In the genomic region with DNA sequence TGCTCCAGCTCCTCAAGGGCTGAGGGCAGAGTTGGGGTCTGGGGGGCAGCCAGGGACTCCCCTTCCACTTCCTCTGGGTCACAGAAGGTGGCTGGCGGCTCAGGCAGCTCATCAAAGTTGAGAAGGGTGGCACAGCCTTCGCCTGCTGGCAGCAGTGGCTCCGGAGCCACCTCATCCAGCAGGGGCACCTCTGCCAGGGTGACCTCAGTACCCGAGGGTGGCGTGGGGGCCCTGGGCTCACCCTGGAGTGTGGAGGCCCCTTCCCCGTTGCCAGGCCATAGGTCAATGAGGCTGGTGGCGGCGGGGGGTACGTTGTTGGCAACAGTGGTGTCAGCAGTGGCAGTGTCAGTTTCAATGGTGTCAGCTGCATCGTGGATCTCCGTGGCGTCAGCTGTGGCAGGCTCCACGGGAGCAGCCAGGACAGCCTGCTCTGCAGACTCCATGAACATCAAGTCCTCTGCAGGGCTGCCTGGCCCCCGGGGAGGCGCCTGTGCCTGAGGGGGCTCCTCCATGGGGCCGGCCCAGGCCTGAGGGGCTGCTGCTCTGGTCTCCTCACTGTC, we compare ENCODE assay signal across 12 cellular contexts. TPM values are rescaled to one million over a fixed set of nuclear protein-coding genes. Genes with fewer than 3 reads are reported as not detected.
A peak's percentile ranks its signal among the peaks of the same experiment; 100 is the strongest.
DNase-seq lines count a peak whose midpoint lies in the region; TF ChIP-seq lines count a peak whose summit lies in the region.
"Had no signal": no experiment of that assay in that cellular context is flagged by ENCODE, and none has a peak within 500 bp of the region (broad histone marks: within the 10 kb centered on the region; RNA-seq: fewer than 3 reads in every experiment).

No MANE protein-coding gene starts in this region.

- BruUV-seq in mammary epithelial cell (replicated peaks; lab: Mats Ljungman, UMichigan): no TSS peak

- H3K36me3 Mint-ChIP-seq in nephron progenitor cell (ENCODE audit: low read depth): peaks cover 31% of the 10 kb centered on the region
- H3K36me3 Mint-ChIP-seq: CD4-positive, CD25-positive, alpha-beta regulatory T cell; stimulated activated memory B cell treated with anti-CD40 and anti-IgM and Interleukin-4, amounts not matched to agents 10 μg/mL and 1 μg/mL and 100 μg/mL, for 72 hours had no signal

- H3K36me3 ChIP-seq in breast epithelium (no peaks in the 10 kb centered on the region), mammary epithelial cell (ENCODE audit: insufficient read depth, low read length) (no peaks in the 10 kb centered on the region), esophagus muscularis mucosa (peaks cover 0 to 45% (median 37%) of the 10 kb centered on the region in 4 donors), mesendoderm (ENCODE audit: control insufficient read depth, insufficient read depth, low read length) (peaks cover 19% of the 10 kb centered on the region)

- H2BK5ac ChIP-seq in mesendoderm (ENCODE audit: low read length): no peak overlapping the region

- H3K27ac Mint-ChIP-seq in nephron progenitor cell: no peak overlapping the region
- H3K27ac Mint-ChIP-seq: dendritic cell treated with granulocyte-macrophage colony-stimulating factor and Interleukin-4, amounts not matched to agents 40 ng/mL and 50 ng/mL, for 4 days; stimulated activated memory B cell treated with anti-CD40 and anti-IgM and Interleukin-4, amounts not matched to agents 10 μg/mL and 1 μg/mL and 100 μg/mL, for 72 hours had no signal

- H3K27ac ChIP-seq in breast epithelium (peak overlapping the region; percentile 81 to 82), mammary epithelial cell (ENCODE audit: insufficient read depth, low read depth, low read length) (no peak overlapping the region), esophagus muscularis mucosa (replicated peaks in 1 of 4) (peak overlapping the region in 3 of 4 donors; percentile 69 to 83 (median 76)), temporal lobe (ENCODE audit: low read depth, low read length) (peak overlapping the region; percentile 36), mesendoderm (ENCODE audit: low read depth, low read length) (no peak overlapping the region)
- H3K27ac ChIP-seq: left lung had no signal

- H3K27me3 ChIP-seq in breast epithelium (no peaks in the 10 kb centered on the region), mammary epithelial cell (ENCODE audit: insufficient read depth, low read length) (no peaks in the 10 kb centered on the region), esophagus muscularis mucosa (peaks cover 0 to 3% (median 0%) of the 10 kb centered on the region in 4 donors), mesendoderm (ENCODE audit: insufficient read depth, low read length, poor library complexity) (no peaks in the 10 kb centered on the region)

- H3K4me1 Mint-ChIP-seq in nephron progenitor cell: peaks cover 30% of the 10 kb centered on the region

- H3K56ac ChIP-seq in mesendoderm (ENCODE audit: low read length): no peak overlapping the region

- no peak overlapping the region for H2BK120ac ChIP-seq in mesendoderm (ENCODE audit: low read depth, low read length)

- no peak overlapping the region for H2AFZ ChIP-seq in mammary epithelial cell (ENCODE audit: low read depth, low read length)

- TF ChIP-seq CTCF in breast epithelium (IDR thresholded peaks at IDR 0.05): no peak
- no peak for TF ChIP-seq CTCF in mammary epithelial cell (conservative IDR thresholded peaks at IDR 0.05 in 1 of 2, IDR thresholded peaks at IDR 0.05 in 1 of 2; ENCODE audit: extremely low read depth in 1 of 2, insufficient read depth in 1 of 2, low read depth in 1 of 2, low read length in 2 of 2)
- no peak for TF ChIP-seq CTCF in esophagus muscularis mucosa (IDR thresholded peaks at IDR 0.05)
- no peak for TF ChIP-seq CTCF in nephron progenitor cell (IDR thresholded peaks at IDR 0.05)

- dilution Hi-C loops in mammary epithelial cell (cut with HindIII; ENCODE audit: low sequenced_read_pairs): no loop called here

- no peaks in the 10 kb centered on the region for H3K9me3 Mint-ChIP-seq in nephron progenitor cell
- H3K9me3 Mint-ChIP-seq: dendritic cell treated with granulocyte-macrophage colony-stimulating factor and Interleukin-4, amounts not matched to agents 40 ng/mL and 50 ng/mL, for 4 days; stimulated activated memory B cell treated with anti-CD40 and anti-IgM and Interleukin-4, amounts not matched to agents 10 μg/mL and 1 μg/mL and 100 μg/mL, for 72 hours had no signal

- 90% methylated on average over 8 of the region's 16 CpGs for WGBS in mammary epithelial cell (ENCODE audit: low coverage, missing lambda C conversion rate)
- 77% methylated on average over 15 of the region's 16 CpGs for WGBS in esophagus muscularis mucosa
- WGBS in mesendoderm (ENCODE audit: extremely low coverage, insufficient coverage, low lambda C conversion rate): no CpG with 5 or more reads among the region's 16 CpGs

- no peak overlapping the region for H2BK15ac ChIP-seq in mesendoderm (replicated peaks; ENCODE audit: low read depth)

- peaks cover under 1% of the 10 kb centered on the region for H3K79me1 ChIP-seq in mesendoderm (ENCODE audit: low read length)

- no peaks in the 10 kb centered on the region for H4K20me1 ChIP-seq in mammary epithelial cell (ENCODE audit: insufficient read depth, low read length)

- no peaks in the 10 kb centered on the region for H3K79me2 ChIP-seq in mammary epithelial cell (ENCODE audit: insufficient read depth, low read length)
- H3K79me2 ChIP-seq in mesendoderm (ENCODE audit: control insufficient read depth, insufficient read depth, low read length): no peaks in the 10 kb centered on the region

- H3K4me3 ChIP-seq in breast epithelium: no peak overlapping the region
- no peak overlapping the region for H3K4me3 ChIP-seq in mammary epithelial cell (replicated peaks in 1 of 3; ENCODE audit: insufficient read depth in 1 of 3, low read depth in 2 of 3, low read length in 3 of 3)
- H3K4me3 ChIP-seq in esophagus muscularis mucosa: no peak overlapping the region
- no peak overlapping the region for H3K4me3 ChIP-seq in mesendoderm (ENCODE audit: low read length)
- H3K4me3 ChIP-seq: HAP-1, left lung had no signal

- no peak for TF ChIP-seq EP300 in esophagus muscularis mucosa (IDR thresholded peaks at IDR 0.05)

- CTCF ChIA-PET in mammary epithelial cell (lab: Charles Lee; ENCODE audit: low non-redundant PET): interaction anchor here (1.0 kb wide), 1 partner anchor 20 kb away, joined by 3 read pairs; no protein-coding TSS in a partner anchor

- H4K8ac ChIP-seq in mesendoderm (ENCODE audit: low read depth, low read length): no peak overlapping the region

- H3K4ac ChIP-seq in mesendoderm (ENCODE audit: low read depth, low read length): no peak overlapping the region

- no peak overlapping the region for H4K5ac ChIP-seq in mesendoderm (ENCODE audit: low read length)

- TF ChIP-seq POLR2A in breast epithelium (IDR thresholded peaks at IDR 0.05) (no peak), esophagus muscularis mucosa (IDR thresholded peaks at IDR 0.05; ENCODE audit: low read depth) (no peak)

- in situ Hi-C loops in mammary epithelial cell (cut with MboI; ENCODE audit: low sequenced_read_pairs in 2 of 2): loop anchor here (5.0 to 10.0 kb wide), 3 partner anchors 56 to 133 kb away; partner anchors contain the start of gene PFN3 (in 1 of the 2)

- no peak overlapping the region for H3K4me3 Mint-ChIP-seq in nephron progenitor cell
- H3K4me3 Mint-ChIP-seq: dendritic cell treated with granulocyte-macrophage colony-stimulating factor and Interleukin-4, amounts not matched to agents 40 ng/mL and 50 ng/mL, for 4 days; stimulated activated memory B cell treated with anti-CD40 and anti-IgM and Interleukin-4, amounts not matched to agents 10 μg/mL and 1 μg/mL and 100 μg/mL, for 72 hours had no signal

- H3K4me1 ChIP-seq in breast epithelium: no peaks in the 10 kb centered on the region
- H3K4me1 ChIP-seq in mammary epithelial cell (ENCODE audit: insufficient read depth, low read length): peaks cover 35% of the 10 kb centered on the region
- H3K4me1 ChIP-seq in esophagus muscularis mucosa: peaks cover 36 to 58% (median 48%) of the 10 kb centered on the region in 4 donors
- no peaks in the 10 kb centered on the region for H3K4me1 ChIP-seq in mesendoderm (ENCODE audit: control insufficient read depth, low read depth, low read length)

- DNase-seq in breast epithelium (ENCODE audit: low spot score in 2 of 2) (no peak), mammary epithelial cell (no peak), esophagus muscularis mucosa (ENCODE audit: extremely low spot score) (no peak), mesendoderm (no peak), nephron progenitor cell (no peak)
- DNase-seq: left lung had no signal

- H3K4me2 ChIP-seq in mammary epithelial cell (ENCODE audit: insufficient read depth, low read depth, low read length) (no peak overlapping the region), mesendoderm (ENCODE audit: low read length) (no peak overlapping the region)

- no peak overlapping the region for H3K18ac ChIP-seq in mesendoderm (ENCODE audit: low read length)

- no peak overlapping the region for H3K23ac ChIP-seq in mesendoderm (ENCODE audit: low read length)

- intact Hi-C loops in breast epithelium (cut with DNase I; ENCODE audit: low total_unique reads): loop anchor here (10.0 kb wide), 1 partner anchor 343 kb away; no protein-coding TSS in a partner anchor
- intact Hi-C loops in mammary epithelial cell (cut with micrococcal nuclease): no loop called here
- intact Hi-C loops in esophagus muscularis mucosa (cut with DNase I): loop anchor here (10.0 kb wide), 1 partner anchor 143 kb away; the partner anchor contains the start of gene MXD3

- H3K9me3 ChIP-seq in breast epithelium (no peaks in the 10 kb centered on the region), mammary epithelial cell (replicated peaks; ENCODE audit: insufficient read depth, low read length) (no peaks in the 10 kb centered on the region), esophagus muscularis mucosa (no peaks in the 10 kb centered on the region)
- H3K9me3 ChIP-seq: HAP-1, left lung had no signal

- H2AK5ac ChIP-seq in mesendoderm (ENCODE audit: low read length): no peak overlapping the region

- peaks cover 4% of the 10 kb centered on the region for H3K27me3 Mint-ChIP-seq in nephron progenitor cell (ENCODE audit: low read depth, poor library complexity)

- H3K9ac ChIP-seq in mammary epithelial cell (ENCODE audit: insufficient read depth, low read length) (no peak overlapping the region), mesendoderm (ENCODE audit: low read length) (no peak overlapping the region)

RNA-seq across cellular contexts. Expression of gene PRR7, which starts 11.6 kb away (rescaled TPM):
- total RNA-seq in breast epithelium: 1 to 10 TPM in 2 of 3 donors, under 1 TPM in 1; 0.48 to 2.0 (median 1.3) TPM
- total RNA-seq in mammary epithelial cell: 10 to 100 TPM; 13.9 to 23.3 TPM
- polyA plus RNA-seq in mammary epithelial cell: 14.2 TPM
- 1.2 TPM for polyA minus RNA-seq in mammary epithelial cell
- 1 to 10 TPM in 2 of 4 donors, under 1 TPM in 2; 0.42 to 2.5 (median 1.6) TPM for total RNA-seq in esophagus muscularis mucosa
- 8.9 TPM for total RNA-seq in temporal lobe
- polyA plus RNA-seq in mesendoderm (2013, experiment 1 of 2): 2.6 TPM
- 2.9 TPM for polyA plus RNA-seq in mesendoderm (2013, experiment 2 of 2)

RNA-seq across cellular contexts. Expression of gene DBN1, which starts 15.2 kb away (rescaled TPM):
- total RNA-seq in breast epithelium: 10 to 100 TPM; 30.7 to 94.6 (median 61.3) TPM
- total RNA-seq in mammary epithelial cell: 100 to 1,000 TPM in 1 of 2 donors, 10 to 100 TPM in 1; 80.3 to 107 TPM
- polyA plus RNA-seq in mammary epithelial cell: 35.0 TPM
- polyA minus RNA-seq in mammary epithelial cell: 42.0 TPM
- 100 to 1,000 TPM in 3 of 4 donors, 10 to 100 TPM in 1; 92.2 to 160 (median 130) TPM for total RNA-seq in esophagus muscularis mucosa
- 134 TPM for total RNA-seq in temporal lobe
- 305 TPM for polyA plus RNA-seq in mesendoderm (2013, experiment 1 of 2)
- polyA plus RNA-seq in mesendoderm (2013, experiment 2 of 2): 309 TPM

RNA-seq across cellular contexts. Expression of gene GRK6, which starts 31.7 kb away (rescaled TPM):
- total RNA-seq in breast epithelium (10 to 100 TPM; 21.3 to 25.0 (median 22.1) TPM), mammary epithelial cell (10 to 100 TPM; 25.8 to 39.1 TPM), esophagus muscularis mucosa (10 to 100 TPM; 29.1 to 44.7 (median 36.3) TPM), temporal lobe (16.0 TPM)
- polyA plus RNA-seq in mammary epithelial cell: 28.7 TPM
- polyA minus RNA-seq in mammary epithelial cell: 11.4 TPM
- 20.9 TPM for polyA plus RNA-seq in mesendoderm (2013, experiment 1 of 2)
- polyA plus RNA-seq in mesendoderm (2013, experiment 2 of 2): 21.1 TPM

RNA-seq across cellular contexts. Expression of gene PDLIM7, which starts 39.2 kb away (rescaled TPM):
- 10 to 100 TPM; 17.1 to 61.9 (median 42.6) TPM for total RNA-seq in breast epithelium
- 100 to 1,000 TPM; 235 to 259 TPM for total RNA-seq in mammary epithelial cell
- polyA plus RNA-seq in mammary epithelial cell: 103 TPM
- polyA minus RNA-seq in mammary epithelial cell: 95.3 TPM
- total RNA-seq in esophagus muscularis mucosa: 1,000 to 10,000 TPM in 1 of 4 donors, 100 to 1,000 TPM in 3; 316 to 1,085 (median 575) TPM
- total RNA-seq in temporal lobe: 10.3 TPM
- 117 TPM for polyA plus RNA-seq in mesendoderm (2013, experiment 1 of 2)
- polyA plus RNA-seq in mesendoderm (2013, experiment 2 of 2): 119 TPM

RNA-seq across cellular contexts. Expression of gene F12, which starts 48.8 kb away (rescaled TPM):
- total RNA-seq in breast epithelium (1 to 10 TPM in 2 of 3 donors, under 1 TPM in 1; 0.64 to 2.9 (median 2.6) TPM), mammary epithelial cell (1 to 10 TPM; 4.3 to 5.7 TPM), esophagus muscularis mucosa (under 1 TPM in 1 of 4 donors, not detected in 3; 0.17 TPM), temporal lobe (2.7 TPM)
- 5.4 TPM for polyA plus RNA-seq in mammary epithelial cell
- 0.88 TPM for polyA minus RNA-seq in mammary epithelial cell
- 0.24 TPM for polyA plus RNA-seq in mesendoderm (2013, experiment 1 of 2)
- polyA plus RNA-seq in mesendoderm (2013, experiment 2 of 2): 0.25 TPM
- total RNA-seq: urinary bladder had no signal

Comparison
In these comparisons a context has a peak if more than half of its experiments do, and no peak if none do; other contexts are left out.
1. H3K27ac ChIP-seq: peak in breast epithelium (2 of 2), esophagus muscularis mucosa (3 of 4) and temporal lobe (single experiment); none in mammary epithelial cell (single experiment) and mesendoderm (single experiment).